Comparison of ENCODE assay signal across 33 cellular contexts in genomic region chr1:30029677-30030076, GRCh38.
"Had no signal": no experiment of that assay in that cellular context is flagged by ENCODE, and none has a peak within 500 bp of the region (broad histone marks: within the 10 kb centered on the region; RNA-seq: fewer than 3 reads in every experiment).

No MANE protein-coding gene starts in this region.

- ATAC-seq: activated naive CD4-positive, alpha-beta T cell treated with anti-CD3 and anti-CD28 coated beads, Interleukin-2, amount 50 U/mL, for 72 hours; activated T-cell treated with anti-CD3 and anti-CD28 coated beads, Interleukin-2, amount 50 U/mL, for 4 hours; PC-3; SK-N-SH treated with all-trans-retinoic acid at 6 μM for 48 hours had no signal

- DNase-seq: activated B cell treated with CpG ODN at 0.5 μM for 24 hours; activated CD4-positive, alpha-beta memory T cell treated with anti-CD3 and anti-CD28 coated beads for 36 hours; activated CD4-positive, alpha-beta T cell treated with anti-CD3 and anti-CD28 coated beads for 4 hours; activated CD4-positive, alpha-beta T cell treated with anti-CD3 and anti-CD28 coated beads, Interleukin-2, amount 50 U/mL, for 1 hour; activated CD4-positive, CD25-positive, alpha-beta regulatory T cell treated with anti-CD3 and anti-CD28 coated beads, Interleukin-2, amount 50 U/mL, for 72 hours; activated gamma-delta T cell treated with Interleukin-2 at 50 U/mL for 16 hours; activated naive CD4-positive, alpha-beta T cell treated with anti-CD3 and anti-CD28 coated beads for 36 hours; activated T-cell treated with anti-CD3 and anti-CD28 coated beads for 4 hours; activated T-cell treated with anti-CD3 and anti-CD28 coated beads, Interleukin-2, amount 50 U/mL, for 4 hours; anterior cingulate cortex; central memory CD4-positive, alpha-beta T cell; Karpas-422; KBM-7; NCI-H1105; NCI-H1417 treated with DMSO at 0.1 percent for 48 hours; NCI-H1694; NCI-H1930; NCI-H2081 treated with DMSO at 0.1 percent for 48 hours; NCI-H345; NCI-H524 treated with DMSO at 0.1 percent for 48 hours; NK-92 treated with Interleukin-12 subunit alpha and Interleukin-12 subunit beta, amount 100 ng/mL, for 24 hours; PC-3; RPMI8226; SIG-M5; SW 1271; T-helper 1 cell; T-helper 2 cell; T-helper 9 cell had no signal

- H3K9me3 Mint-ChIP-seq: activated T-helper 1 cell treated with anti-CD3 and anti-CD28 coated beads, Interleukin-12 subunit alpha, Interleukin-12 subunit beta, Interleukin-2, Interleukin-4 antibody, amounts not matched to agents 30 ng/mL and 10 ng/mL and 1 ng/mL, durations not matched to agents 14 hours and 24 hours and 36 hours had no signal

- H3K27ac Mint-ChIP-seq: activated B cell treated with CpG ODN at 0.5 μM for 24 hours; activated CD4-positive, alpha-beta memory T cell treated with anti-CD3 and anti-CD28 coated beads for 36 hours; activated naive CD4-positive, alpha-beta T cell treated with anti-CD3 and anti-CD28 coated beads for 36 hours; activated naive CD4-positive, alpha-beta T cell treated with anti-CD3 and anti-CD28 coated beads, Interleukin-2, amount 50 U/mL, for 72 hours; activated T-helper 1 cell treated with anti-CD3 and anti-CD28 coated beads, Interleukin-12 subunit alpha, Interleukin-12 subunit beta, Interleukin-2, Interleukin-4 antibody, amounts not matched to agents 30 ng/mL and 10 ng/mL and 1 ng/mL, durations not matched to agents 14 hours and 24 hours and 36 hours; brain had no signal

- H3K36me3 Mint-ChIP-seq: activated CD4-positive, alpha-beta memory T cell treated with anti-CD3 and anti-CD28 coated beads for 36 hours; activated naive CD4-positive, alpha-beta T cell treated with anti-CD3 and anti-CD28 coated beads, Interleukin-2, amount 50 U/mL, for 72 hours; brain; IgD-negative memory B cell had no signal

- H3K4me1 Mint-ChIP-seq: activated B cell treated with CpG ODN at 0.5 μM for 24 hours, brain, IgD-negative memory B cell had no signal

- H3K27me3 Mint-ChIP-seq: activated B cell treated with CpG ODN at 0.5 μM for 24 hours had no signal

- H3K4me3 Mint-ChIP-seq: activated B cell treated with CpG ODN at 0.5 μM for 24 hours; activated CD4-positive, alpha-beta memory T cell treated with anti-CD3 and anti-CD28 coated beads for 36 hours; activated naive CD4-positive, alpha-beta T cell treated with anti-CD3 and anti-CD28 coated beads for 36 hours; activated T-cell treated with anti-CD3 and anti-CD28 coated beads, Interleukin-2, amount 50 U/mL, for 4 hours; activated T-helper 1 cell treated with anti-CD3 and anti-CD28 coated beads, Interleukin-12 subunit alpha, Interleukin-12 subunit beta, Interleukin-2, Interleukin-4 antibody, amounts not matched to agents 30 ng/mL and 10 ng/mL and 1 ng/mL, durations not matched to agents 14 hours and 24 hours and 36 hours; brain; IgD-negative memory B cell had no signal
